9 cellular contexts compared by ENCODE assay signal in genomic region chr16:138049-138417, GRCh38. TPM values are rescaled to one million over a fixed set of nuclear protein-coding genes. Genes with fewer than 3 reads are reported as not detected.
DNase-seq lines count a peak whose midpoint lies in the region; ATAC-seq, FAIRE-seq and TF ChIP-seq lines count a peak whose summit lies in the region.
"Had no signal": no experiment of that assay in that cellular context is flagged by ENCODE, and none has a peak within 500 bp of the region (broad histone marks: within the 10 kb centered on the region; RNA-seq: fewer than 3 reads in every experiment).

No MANE protein-coding gene starts in this region.

- H3K36me3 Mint-ChIP-seq in nephron (ENCODE audit: low read depth), result peaks cover 7% of the 10 kb centered on the region

- H3K9me3 ChIP-seq in A549 (no peaks in the 10 kb centered on the region), HUES48 (ENCODE audit: control insufficient read depth, insufficient read depth, low read length) (no peaks in the 10 kb centered on the region), uterus (no peaks in the 10 kb centered on the region)

- FAIRE-seq in A549 (lab: Jason Lieb, UNC) (no peak), D721Med (lab: Jason Lieb, UNC) (no peak)

- TF ChIP-seq POLR2A in A549 (IDR thresholded peaks at IDR 0.05; ENCODE audit: low read length) (no peak), erythroblast (IDR thresholded peaks at IDR 0.05; ENCODE audit: low read length) (no peak), uterus (IDR thresholded peaks at IDR 0.05) (no peak)

- H3K36me3 ChIP-seq in HUES48 (ENCODE audit: control insufficient read depth, insufficient read depth, low read length) (no peaks in the 10 kb centered on the region), uterus (no peaks in the 10 kb centered on the region)

- no peak for TF ChIP-seq RAD21 in A549 (conservative IDR thresholded peaks at IDR 0.05 in 1 of 2, IDR thresholded peaks at IDR 0.05 in 1 of 2)

- peak overlapping the region; percentile 86 to 90 (median 87) for H3K4me3 Mint-ChIP-seq in nephron

- H3K27me3 Mint-ChIP-seq in nephron (ENCODE audit: low read depth), result no peaks in the 10 kb centered on the region

- H3K4me2 ChIP-seq in A549, result peak overlapping the region; percentile 76

- CTCF ChIA-PET in A549 (lab: Yijun Ruan, JAX), result interaction anchor here (1.0 to 1.6 kb wide), 3 partner anchors 13 to 20 kb away, joined by 3 to 9 read pairs (median 4); no protein-coding TSS in a partner anchor

- H3K9ac ChIP-seq in HUES48 (ENCODE audit: low read depth, low read length), result peak overlapping the region; percentile 74

- ATAC-seq in A549, result peak; percentile 67 to 75; a peak in 5 of 6 replicates
- no peak for ATAC-seq in GM19395 (IDR thresholded peaks at IDR 0.05; ENCODE audit: unreplicated experiment)

- intact Hi-C loops in uterus (cut with DNase I; ENCODE audit: low total_unique reads), result no loop called here

- H3K27ac Mint-ChIP-seq in nephron, result peak overlapping the region in 2 of 3 experiments; percentile 79 to 91

- POLR2A ChIA-PET in A549 (lab: Yijun Ruan, JAX), result interaction anchor here (0.8 kb wide), 1 partner anchor 21 kb away, joined by 3 read pairs; no protein-coding TSS in a partner anchor

- H3K27ac ChIP-seq in A549 (peak overlapping the region; percentile 88 to 93), HUES48 (ENCODE audit: low read depth, low read length) (peak overlapping the region; percentile 82), uterus (peak overlapping the region; percentile 60 to 90)

- H3K4me3 ChIP-seq in A549, result peak overlapping the region; percentile 88
- peak overlapping the region; percentile 83 for H3K4me3 ChIP-seq in HUES48 (ENCODE audit: low read depth, low read length)
- H3K4me3 ChIP-seq in uterus, result peak overlapping the region; percentile 79 to 92

- WGBS in A549 (ENCODE audit: missing lambda C conversion rate), result 0% methylated on average over 11 of the region's 30 CpGs

- H3K4me1 Mint-ChIP-seq in nephron, result peaks cover 13% of the 10 kb centered on the region

- H3K27me3 ChIP-seq in HUES48 (ENCODE audit: control insufficient read depth, insufficient read depth, low read length), result no peaks in the 10 kb centered on the region
- H3K27me3 ChIP-seq in uterus, result no peaks in the 10 kb centered on the region

- DNase-seq in A549 (ENCODE audit: low read depth in 1 of 2, low spot score in 1 of 2) (peak in 1 of 2 experiments; percentile 47), erythroblast (lab: John Stamatoyannopoulos, UW) (peak; percentile 65 to 66), uterus (peak; percentile 23 to 29), D721Med (ENCODE audit: insufficient read length, low spot score) (no peak)
- DNase-seq in activated CD8-positive, alpha-beta memory T cell treated with anti-CD3 and anti-CD28 coated beads for 24 hours, result peak; percentile 83

- TF ChIP-seq EP300 in A549 (IDR thresholded peaks at IDR 0.05), result no peak

- no peaks in the 10 kb centered on the region for H3K9me3 Mint-ChIP-seq in nephron

- H3K4me1 ChIP-seq in A549 (0 out of 3 replicates have a peak, but pooled peaks cover 4% of the 10 kb centered on the region), HUES48 (ENCODE audit: control insufficient read depth, insufficient read depth, low read length) (no peaks in the 10 kb centered on the region), uterus (no peaks in the 10 kb centered on the region)

- TF ChIP-seq CTCF in A549 (IDR thresholded peaks at IDR 0.05) (no peak), nephron (IDR thresholded peaks at IDR 0.05; ENCODE audit: unreplicated experiment in 3 of 3) (no peak), uterus (IDR thresholded peaks at IDR 0.05) (no peak), D721Med (IDR thresholded peaks at IDR 0.05; ENCODE audit: insufficient read depth, missing control alignments) (no peak)

TF ChIP-seq in A549, 52 proteins besides CTCF, POLR2A, EP300 and RAD21:
- TF ChIP-seq CHD4 (IDR thresholded peaks at IDR 0.05; ENCODE audit: borderline replicate concordance) (no peak), REST (IDR thresholded peaks at IDR 0.05) (0 out of 2 replicates have a peak, but pooled peaks have one; percentile 23)
TF ChIP-seq in A549: peak in this region for 1.

RNA-seq across cellular contexts. Expression of gene NPRL3, which starts 0.4 kb away (rescaled TPM):
- polyA plus RNA-seq in A549 (2011; rRNA removed) (15.8 and 17.0 TPM in 2 replicates), A549 (2017; fragmentation: RNase III; extraction: RNeasy Plus Mini Kit Qiagen cat#74134 plus additional on column Dnase treatment) (24.6 to 28.4 TPM (median 25.9 TPM) in 3 replicates)
- 44.9 and 59.3 TPM in 2 replicates for polyA plus RNA-seq in A549 (2012; cell fraction: cytosol; rRNA removed)
- polyA plus RNA-seq in A549 (2012; cell fraction: nucleus; rRNA removed), result 83.4 and 117 TPM in 2 replicates
- 19.7 and 35.0 TPM in 2 replicates for polyA minus RNA-seq in A549 (2011; rRNA and poly(A)+ RNA removed)
- total RNA-seq in uterus, result 10 to 100 TPM; 13.9 to 34.8 (median 18.7) TPM

RNA-seq across cellular contexts. Expression of gene HBZ, which starts 14.4 kb away (rescaled TPM):
- polyA plus RNA-seq in A549 (2011; rRNA removed) (not detected in 2 replicates), A549 (2017; fragmentation: RNase III; extraction: RNeasy Plus Mini Kit Qiagen cat#74134 plus additional on column Dnase treatment) (not detected in 3 replicates)
- not detected in 2 replicates for polyA plus RNA-seq in A549 (2012; cell fraction: cytosol; rRNA removed)
- not detected in 2 replicates for polyA plus RNA-seq in A549 (2012; cell fraction: nucleus; rRNA removed)
- 0.29 and 1.0 TPM in 2 replicates for polyA minus RNA-seq in A549 (2011; rRNA and poly(A)+ RNA removed)
- total RNA-seq in uterus, result under 1 TPM in 1 of 4 donors, not detected in 3; 0.76 TPM
- total RNA-seq: glomerular endothelial cell had no signal

RNA-seq across cellular contexts. Expression of gene HBM, which starts 27.7 kb away (rescaled TPM):
- polyA plus RNA-seq in A549 (2011; rRNA removed) (not detected in 2 replicates), A549 (2017; fragmentation: RNase III; extraction: RNeasy Plus Mini Kit Qiagen cat#74134 plus additional on column Dnase treatment) (not detected in 3 replicates)
- not detected in 2 replicates for polyA plus RNA-seq in A549 (2012; cell fraction: cytosol; rRNA removed)
- polyA plus RNA-seq in A549 (2012; cell fraction: nucleus; rRNA removed), result not detected in 2 replicates
- polyA minus RNA-seq in A549 (2011; rRNA and poly(A)+ RNA removed), result not detected in 2 replicates
- 1 to 10 TPM in 1 of 4 donors, not detected in 3; 1.4 TPM for total RNA-seq in uterus
- total RNA-seq: glomerular endothelial cell had no signal

RNA-seq across cellular contexts. Expression of gene HBA2, which starts 34.6 kb away (rescaled TPM):
- 0.20 and 0.26 TPM in 2 replicates for polyA plus RNA-seq in A549 (2011; rRNA removed)
- 0.30 and 0.36 TPM in 2 replicates for polyA plus RNA-seq in A549 (2012; cell fraction: cytosol; rRNA removed)
- 0.30 TPM in 1 of 2 replicates, not detected in the other for polyA plus RNA-seq in A549 (2012; cell fraction: nucleus; rRNA removed)
- 0.23 to 0.68 TPM in 2 of 3 replicates, not detected in the other for polyA plus RNA-seq in A549 (2017; fragmentation: RNase III; extraction: RNeasy Plus Mini Kit Qiagen cat#74134 plus additional on column Dnase treatment)
- polyA minus RNA-seq in A549 (2011; rRNA and poly(A)+ RNA removed), result not detected in 2 replicates
- total RNA-seq in uterus, result 100 to 1,000 TPM in 3 of 4 donors, 10 to 100 TPM in 1; 52.8 to 638 (median 317) TPM
- total RNA-seq: glomerular endothelial cell had no signal

RNA-seq across cellular contexts. Expression of gene HBA1, which starts 38.4 kb away (rescaled TPM):
- polyA plus RNA-seq in A549 (2011; rRNA removed) (not detected in 2 replicates), A549 (2017; fragmentation: RNase III; extraction: RNeasy Plus Mini Kit Qiagen cat#74134 plus additional on column Dnase treatment) (0.51 to 1.3 TPM (median 0.58 TPM) in 3 replicates)
- 1.8 and 2.7 TPM in 2 replicates for polyA plus RNA-seq in A549 (2012; cell fraction: cytosol; rRNA removed)
- 1.2 and 2.6 TPM in 2 replicates for polyA plus RNA-seq in A549 (2012; cell fraction: nucleus; rRNA removed)
- 0.74 TPM in 1 of 2 replicates, not detected in the other for polyA minus RNA-seq in A549 (2011; rRNA and poly(A)+ RNA removed)
- total RNA-seq in uterus, result 100 to 1,000 TPM in 3 of 4 donors, 10 to 100 TPM in 1; 42.0 to 398 (median 263) TPM
- total RNA-seq: glomerular endothelial cell had no signal
